ENCODE assay signal across 9 cellular contexts in the genomic region with DNA sequence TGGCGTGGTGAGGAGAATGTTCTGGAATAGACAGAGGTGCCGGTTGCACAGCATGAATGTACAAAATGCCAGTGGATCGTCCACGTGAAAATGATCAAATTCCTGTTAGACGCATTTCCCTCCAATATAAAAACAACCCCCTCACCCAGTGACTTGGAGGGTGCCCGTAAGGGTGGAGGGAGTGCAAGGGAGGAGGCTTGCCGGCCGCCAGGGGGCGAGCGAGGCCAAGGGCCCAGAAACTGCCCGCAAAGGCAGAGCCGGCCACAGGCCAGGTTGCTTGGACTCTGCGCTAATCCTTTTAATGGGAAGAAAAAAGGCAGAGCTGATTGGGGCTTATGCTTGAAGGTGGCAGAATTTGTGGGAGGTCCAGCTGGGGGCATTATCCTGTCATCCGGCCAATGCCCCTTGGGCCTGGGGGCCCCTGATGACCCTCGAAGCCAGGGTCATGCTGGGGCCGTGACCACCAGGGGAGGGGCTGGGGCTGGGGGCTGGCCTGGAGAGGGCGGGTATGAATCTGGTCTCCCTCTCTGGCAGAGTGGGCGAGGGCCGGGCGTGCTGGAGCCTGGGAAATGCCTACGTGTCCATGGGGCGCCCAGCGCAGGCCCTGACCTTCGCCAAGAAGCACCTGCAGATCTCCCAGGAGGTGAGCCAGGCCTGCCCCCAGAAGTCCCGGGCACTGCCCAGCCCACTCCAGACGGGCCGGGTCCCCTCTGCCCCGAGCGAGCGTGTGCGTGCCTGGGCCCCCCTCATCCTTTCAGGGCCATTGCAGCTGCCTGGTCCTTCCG. TPM values are rescaled to one million over a fixed set of nuclear protein-coding genes. Genes with fewer than 3 reads are reported as not detected.
DNase-seq lines count a peak whose midpoint lies in the region; ATAC-seq and TF ChIP-seq lines count a peak whose summit lies in the region.
"Had no signal": no experiment of that assay in that cellular context is flagged by ENCODE, and none has a peak within 500 bp of the region (broad histone marks: within the 10 kb centered on the region; RNA-seq: fewer than 3 reads in every experiment).

No MANE protein-coding gene starts in this region.

- H3K36me3 Mint-ChIP-seq in MCF 10A (ENCODE audit: insufficient read depth, unreplicated experiment), result peaks cover 6% of the 10 kb centered on the region
- H3K36me3 Mint-ChIP-seq: T-cell had no signal

- H3K4me3 ChIP-seq in BJ (ENCODE audit: low read depth, low read length), result no peak overlapping the region
- no peak overlapping the region for H3K4me3 ChIP-seq in NT2/D1 (ENCODE audit: insufficient read length, low read depth)

- no peaks in the 10 kb centered on the region for H3K9me3 ChIP-seq in NT2/D1 (ENCODE audit: insufficient read depth, low read length)

- intact Hi-C loops in MCF 10A (cut with micrococcal nuclease), result loop anchor here (1.0 to 5.0 kb wide), 3 partner anchors 24 to 303 kb away; a partner anchor contains a TSS

- H3K4me3 Mint-ChIP-seq in MCF 10A (ENCODE audit: unreplicated experiment), result no peak overlapping the region
- H3K4me3 Mint-ChIP-seq: T-cell had no signal

- H3K4me1 ChIP-seq in NT2/D1 (ENCODE audit: insufficient read depth, insufficient read length), result peaks cover 34% of the 10 kb centered on the region

- H3K27ac Mint-ChIP-seq in MCF 10A (ENCODE audit: low read depth, unreplicated experiment), result no peak overlapping the region
- H3K27ac Mint-ChIP-seq: T-cell had no signal

- H3K36me3 ChIP-seq in BJ (ENCODE audit: control insufficient read depth, insufficient read depth, low read length) (peaks cover 68% of the 10 kb centered on the region), NT2/D1 (ENCODE audit: insufficient read depth, insufficient read length, low read length) (peaks cover 72% of the 10 kb centered on the region)

- H3K27me3 ChIP-seq in BJ (ENCODE audit: control insufficient read depth, insufficient read depth, low read length), result no peaks in the 10 kb centered on the region
- H3K27me3 ChIP-seq in NT2/D1 (ENCODE audit: insufficient read depth, insufficient read length), result no peaks in the 10 kb centered on the region

- DNase-seq in BJ (ENCODE audit: low read depth) (no peak), NT2/D1 (ENCODE audit: low read depth, low spot score) (peak; percentile 71), MCF 10A (ENCODE audit: unreplicated experiment) (peak; percentile 73), islet precursor cell (peak; percentile 86), superior temporal gyrus (ENCODE audit: extremely low spot score) (peak; percentile 74), mesenteric fat pad (ENCODE audit: low spot score) (no peak)

- no peak for ATAC-seq in GM18519 (IDR thresholded peaks at IDR 0.05; ENCODE audit: low FRiP score, unreplicated experiment)

- POLR2A ChIA-PET in BJ (lab: Charles Lee), result no interaction called here
- POLR2A ChIA-PET in MCF 10A (lab: Yijun Ruan, JAX), result no interaction called here

- H3K27me3 Mint-ChIP-seq in MCF 10A (ENCODE audit: insufficient read depth, unreplicated experiment), result no peaks in the 10 kb centered on the region
- H3K27me3 Mint-ChIP-seq: T-cell had no signal

- TF ChIP-seq CTCF in BJ (IDR thresholded peaks at IDR 0.05; ENCODE audit: insufficient read depth, low read depth, low read length), result peak; percentile 89
- TF ChIP-seq CTCF in GM12874 (IDR thresholded peaks at IDR 0.05; ENCODE audit: insufficient read depth, low read depth, low read length), result peak; percentile 88
- TF ChIP-seq CTCF in MCF 10A (IDR thresholded peaks at IDR 0.05; ENCODE audit: unreplicated experiment), result peak; percentile 93

- no peaks in the 10 kb centered on the region for H3K4me1 Mint-ChIP-seq in MCF 10A (ENCODE audit: insufficient read depth, unreplicated experiment)

- peak overlapping the region; percentile 56 for H3K9ac ChIP-seq in NT2/D1 (ENCODE audit: insufficient read length, low read depth)

- no TSS peak for BruUV-seq in MCF 10A (replicated peaks; lab: Mats Ljungman, UMichigan)

- CTCF ChIA-PET in BJ (lab: Yijun Ruan, JAX), result interaction anchor here (1.3 to 1.5 kb wide), 3 partner anchors 10 to 23 kb away, joined by 3 to 9 read pairs (median 3); no protein-coding TSS in a partner anchor
- CTCF ChIA-PET in MCF 10A (lab: Yijun Ruan, JAX), result interaction anchor here (0.6 to 1.1 kb wide), 7 partner anchors 14 to 342 kb away, joined by 3 to 4 read pairs (median 3); no protein-coding TSS in a partner anchor

- no peaks in the 10 kb centered on the region for H3K9me3 Mint-ChIP-seq in MCF 10A (ENCODE audit: unreplicated experiment)
- H3K9me3 Mint-ChIP-seq: T-cell had no signal

RNA-seq across cellular contexts. Expression of a gene that starts 12.0 kb away (rescaled TPM):
- polyA plus RNA-seq in BJ (2011; rRNA removed), result 19.2 and 33.1 TPM in 2 replicates
- 19.1 and 25.6 TPM in 2 replicates for polyA minus RNA-seq in BJ (2011; rRNA and poly(A)+ RNA removed)
- 15.5 and 16.4 TPM in 2 replicates for total RNA-seq in MCF 10A (2022)
- 11.0 TPM for total RNA-seq in mesenteric fat pad

RNA-seq across cellular contexts. Expression of a gene that starts 24.2 kb away (rescaled TPM):
- 7.2 and 8.5 TPM in 2 replicates for polyA plus RNA-seq in BJ (2011; rRNA removed)
- 1.2 and 2.3 TPM in 2 replicates for polyA minus RNA-seq in BJ (2011; rRNA and poly(A)+ RNA removed)
- total RNA-seq in MCF 10A (2022), result 24.5 and 30.5 TPM in 2 replicates
- total RNA-seq in mesenteric fat pad, result 22.6 TPM

RNA-seq across cellular contexts. Expression of a gene that starts 34.1 kb away (rescaled TPM):
- 12.9 and 21.3 TPM in 2 replicates for polyA plus RNA-seq in BJ (2011; rRNA removed)
- polyA minus RNA-seq in BJ (2011; rRNA and poly(A)+ RNA removed), result 12.0 and 14.5 TPM in 2 replicates
- total RNA-seq in MCF 10A (2022), result 0.33 and 0.69 TPM in 2 replicates
- total RNA-seq in mesenteric fat pad, result 4.3 TPM

RNA-seq across cellular contexts. Expression of a gene that starts 35.5 kb away (rescaled TPM):
- polyA plus RNA-seq in BJ (2011; rRNA removed), result not detected in 2 replicates
- polyA minus RNA-seq in BJ (2011; rRNA and poly(A)+ RNA removed), result not detected in 2 replicates
- total RNA-seq in MCF 10A (2022) (not detected in 2 replicates), mesenteric fat pad (not detected)

Comparison
In these comparisons a context has a peak if more than half of its experiments do, and no peak if none do; other contexts are left out.
1. DNase-seq: peak in NT2/D1 (single experiment), MCF 10A (single experiment), islet precursor cell (single experiment) and superior temporal gyrus (single experiment); none in BJ (single experiment) and mesenteric fat pad (single experiment).
2. Peak in every context shown above with its lines, with median percentiles within 50 percentile points of each other: CTCF ChIP-seq.